ENCODE assay signal across 8 cellular contexts in the genomic region with DNA sequence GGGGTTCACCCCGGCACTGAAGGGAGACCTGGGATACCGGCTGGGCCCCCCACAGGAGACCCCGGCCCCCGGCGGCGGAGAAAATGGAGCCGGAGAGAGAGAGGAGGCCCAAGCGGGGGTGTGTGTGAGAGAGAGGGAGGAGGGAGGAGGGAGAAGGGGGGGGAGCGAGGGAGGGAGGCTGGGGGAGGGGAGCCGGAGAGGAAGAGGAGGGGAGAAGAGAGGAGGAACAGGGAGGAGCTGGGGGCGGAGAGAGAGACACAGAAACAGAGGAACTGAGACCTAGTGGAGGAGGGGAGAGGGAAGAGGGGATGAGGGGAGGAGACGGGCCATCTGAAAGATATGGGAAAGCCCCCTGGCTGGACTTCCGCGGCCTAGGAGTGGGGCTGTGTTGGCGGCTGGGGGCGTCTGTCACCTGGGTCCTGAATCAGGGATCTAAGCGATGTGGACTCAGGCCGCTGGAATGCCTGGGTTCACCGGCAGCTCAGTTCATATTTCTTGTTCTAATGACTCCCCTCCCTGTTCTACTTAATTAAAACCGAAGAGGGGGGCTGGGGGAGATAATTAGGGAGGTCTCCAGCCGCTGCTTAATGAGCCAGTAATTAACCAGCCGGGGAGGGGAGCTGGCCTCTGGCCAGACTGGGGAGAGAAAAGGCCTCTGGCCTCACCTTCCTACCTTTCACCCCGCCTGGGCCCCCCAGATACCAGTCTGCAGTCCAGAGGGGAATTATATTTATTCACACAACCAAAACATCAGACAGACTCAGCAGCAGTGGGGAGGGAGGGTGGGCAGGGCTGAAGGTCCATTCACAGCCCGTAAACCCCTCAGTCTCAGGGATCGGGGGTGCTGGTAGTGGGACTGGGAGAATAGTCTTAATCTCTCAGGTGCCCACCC. TPM values are rescaled to one million over a fixed set of nuclear protein-coding genes. Genes with fewer than 3 reads are reported as not detected.
DNase-seq lines count a peak whose midpoint lies in the region; ATAC-seq, FAIRE-seq and TF ChIP-seq lines count a peak whose summit lies in the region.

PBX2 (minus strand) TSS at position 149 of the 892 bp plus-strand sequence. CDS start 287 bp downstream, outside the sequence.

- peak within 1 kb of the TSS; percentile 87 for H3K9ac ChIP-seq in iPS-20b (ENCODE audit: low read depth, low read length)

- H3K36me3 ChIP-seq in WERI-Rb-1 (peaks cover 27% of the 10 kb centered on the region), breast epithelium (no peaks in the 10 kb centered on the region), iPS-20b (ENCODE audit: insufficient read depth, low read depth, low read length) (peaks cover 22% of the 10 kb centered on the region)

- TF ChIP-seq CTCF in WERI-Rb-1 (IDR thresholded peaks at IDR 0.05; ENCODE audit: low read depth, low read length) (0 out of 2 replicates have a peak, but pooled peaks have one; percentile 8), breast epithelium (IDR thresholded peaks at IDR 0.05) (no peak)

- no peaks in the 10 kb centered on the region for H3K9me3 ChIP-seq in WERI-Rb-1 (ENCODE audit: severe bottlenecking)
- no peaks in the 10 kb centered on the region for H3K9me3 ChIP-seq in breast epithelium
- H3K9me3 ChIP-seq in iPS-20b (ENCODE audit: insufficient read depth, low read depth, low read length): no peaks in the 10 kb centered on the region

- peak; percentile 87 for FAIRE-seq in GM12892 (lab: Jason Lieb, UNC)

- intact Hi-C loops in breast epithelium (cut with DNase I; ENCODE audit: low total_unique reads): no loop called here

- ATAC-seq in HG02981 (IDR thresholded peaks at IDR 0.05; ENCODE audit: unreplicated experiment) (peak; percentile 51), HG03565 (IDR thresholded peaks at IDR 0.05; ENCODE audit: unreplicated experiment) (no peak)

- DNase-seq in GM12892 (ENCODE audit: insufficient read length): peak; percentile 85
- DNase-seq in NCI-H2196 treated with DMSO at 0.1 percent for 48 hours (lab: John Stamatoyannopoulos, UW; ENCODE audit: unreplicated experiment): peak; percentile 70
- DNase-seq in WERI-Rb-1: peak; percentile 97
- peak; percentile 92 for DNase-seq in breast epithelium (ENCODE audit: low spot score in 2 of 2)

- H3K27me3 ChIP-seq in WERI-Rb-1 (ENCODE audit: insufficient read depth, low read depth, severe bottlenecking): no peaks in the 10 kb centered on the region
- no peaks in the 10 kb centered on the region for H3K27me3 ChIP-seq in breast epithelium
- H3K27me3 ChIP-seq in iPS-20b (ENCODE audit: insufficient read depth, low read length): no peaks in the 10 kb centered on the region

- H3K27ac ChIP-seq in WERI-Rb-1: peak within 1 kb of the TSS; percentile 88
- H3K27ac ChIP-seq in breast epithelium: peak within 1 kb of the TSS; percentile 97 to 98
- H3K27ac ChIP-seq in iPS-20b (ENCODE audit: low read length): peak within 1 kb of the TSS; percentile 90
- peak within 1 kb of the TSS; percentile 93 to 100 (median 99) for H3K27ac ChIP-seq in skin epidermis

- H3K4me1 ChIP-seq in breast epithelium: peaks cover 0 to 12% of the 10 kb centered on the region in 2 donors
- H3K4me1 ChIP-seq in iPS-20b (ENCODE audit: insufficient read depth, low read length): peaks cover 23% of the 10 kb centered on the region; the same call in 1 of the 2 replicates

- peak; percentile 60 for TF ChIP-seq POLR2A in GM12892 (IDR thresholded peaks at IDR 0.05; ENCODE audit: low read depth, low read length)
- TF ChIP-seq POLR2A in breast epithelium (IDR thresholded peaks at IDR 0.05): peak; percentile 91

- peak within 1 kb of the TSS; percentile 53 for H3K4me3 ChIP-seq in WERI-Rb-1 (ENCODE audit: low read depth, low read length)
- peak within 1 kb of the TSS; percentile 68 to 76 (median 74) for H3K4me3 ChIP-seq in breast epithelium
- peak within 1 kb of the TSS; percentile 79 for H3K4me3 ChIP-seq in iPS-20b (ENCODE audit: low read length)
- peak within 1 kb of the TSS; percentile 69 to 92 (median 74) for H3K4me3 ChIP-seq in skin epidermis

RNA-seq across cellular contexts. Expression of gene PBX2, which starts in this region (rescaled TPM):
- 50.6 TPM for polyA plus RNA-seq in GM12892 (2012; ENCODE audit: missing spikeins)
- 10 to 100 TPM; 32.3 to 61.6 (median 48.5) TPM for total RNA-seq in breast epithelium
